Comparison of ENCODE assay signal across 12 cellular contexts in genomic region chr4:8229341-8229975, GRCh38. TPM values are rescaled to one million over a fixed set of nuclear protein-coding genes. Genes with fewer than 3 reads are reported as not detected.
DNase-seq lines count a peak whose midpoint lies in the region; ATAC-seq and TF ChIP-seq lines count a peak whose summit lies in the region.
"Had no signal": no experiment of that assay in that cellular context is flagged by ENCODE, and none has a peak within 500 bp of the region (broad histone marks: within the 10 kb centered on the region; RNA-seq: fewer than 3 reads in every experiment).

No MANE protein-coding gene starts in this region.

- H3K27me3 ChIP-seq in BLaER1: no peaks in the 10 kb centered on the region
- H3K27me3 ChIP-seq: sigmoid colon had no signal

- H3K4me1 Mint-ChIP-seq in activated CD8-positive, alpha-beta T cell treated with anti-CD3 and anti-CD28 coated beads, Interleukin-2, amount 10 ng/mL, durations not matched to agents 7 days and 5 days (ENCODE audit: low read depth): peaks cover 28% of the 10 kb centered on the region
- H3K4me1 Mint-ChIP-seq in naive B cell (peaks cover 21 to 29% (median 23%) of the 10 kb centered on the region in 3 donors), glutamatergic neuron (ENCODE audit: low read depth, unreplicated experiment) (peaks cover 9% of the 10 kb centered on the region)

- no peak overlapping the region for H3K27ac Mint-ChIP-seq in activated CD8-positive, alpha-beta T cell treated with anti-CD3 and anti-CD28 coated beads, Interleukin-2, amount 10 ng/mL, durations not matched to agents 7 days and 5 days
- H3K27ac Mint-ChIP-seq in naive B cell (peak overlapping the region in 4 of 6 donors; percentile 90 to 96 (median 92)), glutamatergic neuron (ENCODE audit: unreplicated experiment) (no peak overlapping the region)

- no peaks in the 10 kb centered on the region for H3K9me3 ChIP-seq in BLaER1
- H3K9me3 ChIP-seq in HEK293 (ENCODE audit: control insufficient read depth, insufficient read depth, low read depth, low read length): no peaks in the 10 kb centered on the region
- H3K9me3 ChIP-seq: sigmoid colon had no signal

- peaks cover 64% of the 10 kb centered on the region for H4K20me1 ChIP-seq in BLaER1

- H3K9me3 Mint-ChIP-seq in activated CD8-positive, alpha-beta T cell treated with anti-CD3 and anti-CD28 coated beads, Interleukin-2, amount 10 ng/mL, durations not matched to agents 7 days and 5 days (ENCODE audit: insufficient read depth): no peaks in the 10 kb centered on the region
- no peaks in the 10 kb centered on the region for H3K9me3 Mint-ChIP-seq in naive B cell
- H3K9me3 Mint-ChIP-seq in glutamatergic neuron (ENCODE audit: unreplicated experiment): no peaks in the 10 kb centered on the region

- POLR2A ChIA-PET in HEK293 (lab: Yijun Ruan, JAX): no interaction called here
- POLR2A ChIA-PET in activated CD8-positive, alpha-beta T cell treated with anti-CD3 and anti-CD28 coated beads, Interleukin-2, amount 10 ng/mL, durations not matched to agents 7 days and 5 days (lab: Charles Lee): no interaction called here

- peak; percentile 7 for ATAC-seq in activated CD8-positive, alpha-beta T cell treated with anti-CD3 and anti-CD28 coated beads, Interleukin-2, amount 10 ng/mL, durations not matched to agents 7 days and 5 days
- ATAC-seq in naive B cell (ENCODE audit: low read depth in 2 of 2): peak; percentile 6 to 12
- no peak for ATAC-seq in HG03354 (IDR thresholded peaks at IDR 0.05; ENCODE audit: poor library complexity, severe bottlenecking, unreplicated experiment)

- TF ChIP-seq CTCF in HEK293 (tag by site-specific recombination; IDR thresholded peaks at IDR 0.05) (no peak), glutamatergic neuron (IDR thresholded peaks at IDR 0.05; ENCODE audit: partially characterized antibody, unreplicated experiment) (no peak)

- DNase-seq in activated CD8-positive, alpha-beta T cell treated with anti-CD3 and anti-CD28 coated beads, Interleukin-2, amount 10 ng/mL, durations not matched to agents 7 days and 5 days: no peak
- no peak for DNase-seq in naive B cell
- DNase-seq in glutamatergic neuron: no peak
- no peak for DNase-seq in NCI-H748 treated with DMSO at 0.1 percent for 48 hours (lab: John Stamatoyannopoulos, UW)
- no peak for DNase-seq in T-helper 9 cell
- DNase-seq: cortex of kidney, GM23248, T1000 had no signal

- no peaks in the 10 kb centered on the region for H3K36me3 Mint-ChIP-seq in activated CD8-positive, alpha-beta T cell treated with anti-CD3 and anti-CD28 coated beads, Interleukin-2, amount 10 ng/mL, durations not matched to agents 7 days and 5 days (ENCODE audit: low read depth)
- peaks cover 4 to 8% of the 10 kb centered on the region in 2 donors for H3K36me3 Mint-ChIP-seq in naive B cell
- H3K36me3 Mint-ChIP-seq in glutamatergic neuron (ENCODE audit: unreplicated experiment): peaks cover 3% of the 10 kb centered on the region

- no peak overlapping the region for H3K4me3 ChIP-seq in BLaER1
- H3K4me3 ChIP-seq in HEK293 (ENCODE audit: low read depth, low read length): no peak overlapping the region
- H3K4me3 ChIP-seq: GM23248, sigmoid colon had no signal

- H3K4me2 ChIP-seq in BLaER1: peak overlapping the region; percentile 89

- peak overlapping the region; percentile 63; the same call in 1 of the 2 replicates for H3K9ac ChIP-seq in BLaER1
- H3K9ac ChIP-seq: GM23248 had no signal

- H3K27me3 Mint-ChIP-seq in activated CD8-positive, alpha-beta T cell treated with anti-CD3 and anti-CD28 coated beads, Interleukin-2, amount 10 ng/mL, durations not matched to agents 7 days and 5 days (ENCODE audit: low read depth): peaks cover 3% of the 10 kb centered on the region
- H3K27me3 Mint-ChIP-seq in naive B cell (no peaks in the 10 kb centered on the region), glutamatergic neuron (ENCODE audit: unreplicated experiment) (peaks cover 1% of the 10 kb centered on the region)

- H3K4me3 Mint-ChIP-seq in activated CD8-positive, alpha-beta T cell treated with anti-CD3 and anti-CD28 coated beads, Interleukin-2, amount 10 ng/mL, durations not matched to agents 7 days and 5 days: no peak overlapping the region
- H3K4me3 Mint-ChIP-seq in naive B cell: peak overlapping the region in 1 of 8 donors; percentile 65
- H3K4me3 Mint-ChIP-seq in glutamatergic neuron (ENCODE audit: unreplicated experiment): no peak overlapping the region

- CTCF ChIA-PET in HEK293 (lab: Yijun Ruan, JAX): interaction anchor here (0.6 to 1.1 kb wide), 2 partner anchors 19 to 38 kb away, joined by 3 to 5 read pairs; no protein-coding TSS in a partner anchor
- CTCF ChIA-PET in activated CD8-positive, alpha-beta T cell treated with anti-CD3 and anti-CD28 coated beads, Interleukin-2, amount 10 ng/mL, durations not matched to agents 7 days and 5 days (lab: Charles Lee): interaction anchor here (1.4 to 1.9 kb wide), 3 partner anchors 11 to 52 kb away, joined by 4 to 10 read pairs (median 7); no protein-coding TSS in a partner anchor

- H3K36me3 ChIP-seq in BLaER1 (peaks cover 62% of the 10 kb centered on the region), HEK293 (ENCODE audit: control insufficient read depth in 2 of 2, insufficient read depth in 1 of 2, low read length in 2 of 2) (peaks cover 0 to 15% of the 10 kb centered on the region in 2 experiments; a peak in 1 of 3 replicates)
- H3K36me3 ChIP-seq: sigmoid colon had no signal

- H3K4me1 ChIP-seq in BLaER1 (peaks cover 74% of the 10 kb centered on the region), HEK293 (ENCODE audit: control insufficient read depth, insufficient read depth, low read length) (no peaks in the 10 kb centered on the region)

- H3K27ac ChIP-seq in BLaER1: peak overlapping the region; percentile 85
- no peak overlapping the region for H3K27ac ChIP-seq in HEK293 (ENCODE audit: extremely low read depth, low read depth, low read length)
- H3K27ac ChIP-seq: GM23248, sigmoid colon had no signal

TF ChIP-seq in HEK293, 187 proteins besides CTCF, POLR2A, EP300 and RAD21:
- TF ChIP-seq ZNF549 (tag by site-specific recombination; IDR thresholded peaks at IDR 0.05): no peak
- no peak for TF ChIP-seq ZNF350 (tag by site-specific recombination; IDR thresholded peaks at IDR 0.05)
- TF ChIP-seq, protein P1, sequence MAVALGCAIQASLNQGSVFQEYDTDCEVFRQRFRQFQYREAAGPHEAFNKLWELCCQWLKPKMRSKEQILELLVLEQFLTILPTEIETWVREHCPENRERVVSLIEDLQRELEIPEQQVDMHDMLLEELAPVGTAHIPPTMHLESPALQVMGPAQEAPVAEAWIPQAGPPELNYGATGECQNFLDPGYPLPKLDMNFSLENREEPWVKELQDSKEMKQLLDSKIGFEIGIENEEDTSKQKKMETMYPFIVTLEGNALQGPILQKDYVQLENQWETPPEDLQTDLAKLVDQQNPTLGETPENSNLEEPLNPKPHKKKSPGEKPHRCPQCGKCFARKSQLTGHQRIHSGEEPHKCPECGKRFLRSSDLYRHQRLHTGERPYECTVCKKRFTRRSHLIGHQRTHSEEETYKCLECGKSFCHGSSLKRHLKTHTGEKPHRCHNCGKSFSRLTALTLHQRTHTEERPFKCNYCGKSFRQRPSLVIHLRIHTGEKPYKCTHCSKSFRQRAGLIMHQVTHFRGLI (tag by site-specific recombination; IDR thresholded peaks at IDR 0.05): no peak
- TF ChIP-seq ZNF24 (tag by site-specific recombination; IDR thresholded peaks at IDR 0.05): no peak
- no peak for TF ChIP-seq ZXDB (tag by site-specific recombination; IDR thresholded peaks at IDR 0.05)
- no peak for TF ChIP-seq ZBTB21 (tag by site-specific recombination; IDR thresholded peaks at IDR 0.05)
- no peak for TF ChIP-seq HOXC10 (CRISPR knock-in tag; IDR thresholded peaks at IDR 0.05)
- no peak for TF ChIP-seq ZNF645 (tag by site-specific recombination; IDR thresholded peaks at IDR 0.05)
- TF ChIP-seq ZNF157 (tag by site-specific recombination; IDR thresholded peaks at IDR 0.05): no peak
- no peak for TF ChIP-seq FEZF1 (tag by site-specific recombination; IDR thresholded peaks at IDR 0.05)
- TF ChIP-seq ZNF785 (tag by site-specific recombination; IDR thresholded peaks at IDR 0.05): no peak
- TF ChIP-seq ZFHX2 (tag by site-specific recombination; conservative IDR thresholded peaks at IDR 0.05): peak; percentile 75
- peak; percentile 79 for TF ChIP-seq EGR2 (tag by site-specific recombination; IDR thresholded peaks at IDR 0.05; ENCODE audit: low read depth)

RNA-seq across cellular contexts. Expression of gene SH3TC1, which starts 30.4 kb away (rescaled TPM):
- 1 to 10 TPM; 6.3 to 7.3 TPM for total RNA-seq in activated CD8-positive, alpha-beta T cell treated with anti-CD3 and anti-CD28 coated beads, Interleukin-2, amount 10 ng/mL, durations not matched to agents 7 days and 5 days
- polyA plus RNA-seq in naive B cell (ENCODE audit: low read depth in 6 of 6): 10 to 100 TPM; 24.1 to 64.3 (median 37.5) TPM
- total RNA-seq in glutamatergic neuron (ENCODE audit: unreplicated experiment): not detected

RNA-seq across cellular contexts. Expression of gene HTRA3, which starts 40.1 kb away (rescaled TPM):
- not detected for total RNA-seq in activated CD8-positive, alpha-beta T cell treated with anti-CD3 and anti-CD28 coated beads, Interleukin-2, amount 10 ng/mL, durations not matched to agents 7 days and 5 days
- not detected for polyA plus RNA-seq in naive B cell (ENCODE audit: low read depth in 6 of 6)
- 0.64 TPM for total RNA-seq in glutamatergic neuron (ENCODE audit: unreplicated experiment)

Comparison
In these comparisons a context has a peak if more than half of its experiments do, and no peak if none do; other contexts are left out.
1. H3K27ac Mint-ChIP-seq: peak in naive B cell (4 of 6); none in activated CD8-positive, alpha-beta T cell treated with anti-CD3 and anti-CD28 coated beads, Interleukin-2, amount 10 ng/mL, durations not matched to agents 7 days and 5 days (single experiment) and glutamatergic neuron (single experiment).